ENCODE assay signal across 8 cellular contexts in the genomic region with DNA sequence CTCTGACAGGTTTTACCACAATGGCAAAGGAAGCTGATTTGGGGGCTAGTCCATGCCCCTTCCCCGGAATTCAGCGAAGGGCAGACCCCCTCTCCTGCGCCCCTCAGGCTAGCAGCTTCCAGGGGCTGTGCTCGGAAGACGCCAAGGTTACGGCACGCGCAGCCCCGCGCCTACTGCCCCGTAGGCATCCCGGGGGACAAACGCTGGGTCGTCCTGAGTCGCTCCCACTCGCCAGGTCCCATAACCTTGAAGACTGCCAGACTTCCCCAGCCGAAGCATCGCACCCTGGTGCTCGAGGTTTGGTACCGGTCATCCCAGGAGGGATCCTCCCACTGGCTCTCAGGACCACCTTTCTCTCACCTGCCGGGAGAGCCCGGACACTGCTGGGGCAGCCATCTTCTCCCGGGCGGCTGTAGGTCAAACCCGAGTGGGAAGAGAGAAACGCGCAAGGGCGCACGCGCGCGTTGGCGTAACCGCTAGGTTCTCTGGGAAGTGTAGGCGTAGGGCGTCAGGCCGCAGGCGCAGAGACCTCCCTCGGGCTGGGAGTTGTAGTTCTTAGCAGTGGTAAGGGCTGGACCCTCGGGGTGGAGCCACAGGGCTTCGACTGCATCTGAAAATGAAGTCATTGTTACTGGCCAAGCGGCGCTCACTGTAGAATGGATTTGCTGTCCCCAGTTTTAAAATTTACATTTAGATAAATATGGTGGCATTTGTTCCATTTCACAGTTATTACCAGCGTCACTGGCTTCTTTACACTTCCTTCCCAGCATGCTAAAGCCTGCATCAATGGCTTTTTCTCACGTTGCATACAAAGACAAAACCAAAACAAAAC. TPM values are rescaled to one million over a fixed set of nuclear protein-coding genes. Genes with fewer than 3 reads are reported as not detected.
DNase-seq lines count a peak whose midpoint lies in the region; ATAC-seq lines count a peak whose summit lies in the region.

A gene with protein sequence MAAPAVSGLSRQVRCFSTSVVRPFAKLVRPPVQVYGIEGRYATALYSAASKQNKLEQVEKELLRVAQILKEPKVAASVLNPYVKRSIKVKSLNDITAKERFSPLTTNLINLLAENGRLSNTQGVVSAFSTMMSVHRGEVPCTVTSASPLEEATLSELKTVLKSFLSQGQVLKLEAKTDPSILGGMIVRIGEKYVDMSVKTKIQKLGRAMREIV (minus strand): TSS at position 437 of the 832 bp plus-strand sequence. CDS start 41 bp downstream, at position 396.

- DNase-seq in DMS 273 treated with DMSO at 0.1 percent for 48 hours (lab: John Stamatoyannopoulos, UW) (peak; percentile 94), OCI-M2 (lab: John Stamatoyannopoulos, UW; ENCODE audit: unreplicated experiment) (peak; percentile 95), activated T-cell treated with anti-CD3 and anti-CD28 coated beads for 4 hours (peak; percentile 91), epidermal melanocyte (ENCODE audit: insufficient read length, low spot score) (peak; percentile 88), middle frontal gyrus (ENCODE audit: extremely low spot score, low spot score) (peak; percentile 96)
- peak; percentile 94 to 96 for DNase-seq in stimulated activated CD8-positive, alpha-beta memory T cell treated with anti-CD3 and anti-CD28 coated beads, Interleukin-2, amount 100 ng/mL, for 48 hours (ENCODE audit: low read depth in 2 of 2)

- H3K9me3 Mint-ChIP-seq in IgD-negative memory B cell = no peaks in the 10 kb centered on the region

- peak within 1 kb of the TSS; percentile 97 to 100 (median 99) for H3K4me3 Mint-ChIP-seq in IgD-negative memory B cell

- H3K27ac Mint-ChIP-seq in IgD-negative memory B cell = peak within 1 kb of the TSS; percentile 86 to 99 (median 97)

- H3K36me3 Mint-ChIP-seq in IgD-negative memory B cell = peaks cover under 1% of the 10 kb centered on the region

- H3K4me1 Mint-ChIP-seq in IgD-negative memory B cell = peaks cover 15 to 23% (median 23%) of the 10 kb centered on the region in 3 donors

- peak; percentile 99 for ATAC-seq in GM21529 (IDR thresholded peaks at IDR 0.05; ENCODE audit: unreplicated experiment)

- H3K27me3 Mint-ChIP-seq in IgD-negative memory B cell = no peaks in the 10 kb centered on the region

RNA-seq across cellular contexts. Expression of the gene that starts here (rescaled TPM):
- 342 TPM for polyA plus RNA-seq in IgD-negative memory B cell

Comparison
In these comparisons a context has a peak if more than half of its experiments do, and no peak if none do; other contexts are left out.
1. Peak in every context shown above with its lines: DNase-seq and ATAC-seq.